In the genomic region with DNA sequence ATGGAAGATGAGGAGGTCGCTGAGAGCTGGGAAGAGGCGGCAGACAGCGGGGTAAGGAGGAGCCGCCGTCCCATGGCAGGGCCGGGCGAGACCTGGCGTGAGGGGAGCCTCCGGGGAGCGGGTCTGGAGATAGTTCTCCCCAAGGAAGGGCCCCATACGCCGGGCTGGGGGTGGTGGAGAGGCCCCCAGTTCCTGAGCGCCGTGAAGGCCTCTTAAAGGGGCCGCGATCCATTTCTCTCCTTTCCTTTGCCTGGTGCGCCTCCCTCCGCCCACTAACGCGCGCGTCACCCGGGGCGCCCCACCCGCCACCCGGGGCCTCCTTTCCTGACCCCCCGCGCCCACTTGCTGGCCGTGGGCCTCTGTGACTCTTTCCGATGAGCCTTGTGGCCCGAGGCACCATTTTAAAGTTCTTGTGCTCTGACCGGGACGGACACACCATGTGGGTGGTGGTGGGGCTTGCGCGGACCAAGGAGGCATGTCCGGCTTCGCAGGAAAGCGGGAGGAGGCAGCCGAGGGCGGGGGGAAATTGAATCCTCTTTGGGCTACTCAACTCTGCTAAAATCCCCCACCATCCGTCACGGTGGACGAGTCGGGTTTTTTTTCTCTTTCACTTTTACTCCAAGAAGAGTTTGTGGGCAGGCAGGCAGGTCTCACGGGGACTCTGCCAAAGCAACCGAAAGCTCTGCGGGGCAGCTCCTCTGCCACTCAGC, we compare ENCODE assay signal across 1 cellular context.
TF ChIP-seq lines count a peak whose summit lies in the region.

No MANE protein-coding gene starts in this region.

TF ChIP-seq in HepG2, 621 proteins besides CTCF, POLR2A, EP300 and RAD21 (continued from another document and continues in another):
- TF ChIP-seq, protein P1, sequence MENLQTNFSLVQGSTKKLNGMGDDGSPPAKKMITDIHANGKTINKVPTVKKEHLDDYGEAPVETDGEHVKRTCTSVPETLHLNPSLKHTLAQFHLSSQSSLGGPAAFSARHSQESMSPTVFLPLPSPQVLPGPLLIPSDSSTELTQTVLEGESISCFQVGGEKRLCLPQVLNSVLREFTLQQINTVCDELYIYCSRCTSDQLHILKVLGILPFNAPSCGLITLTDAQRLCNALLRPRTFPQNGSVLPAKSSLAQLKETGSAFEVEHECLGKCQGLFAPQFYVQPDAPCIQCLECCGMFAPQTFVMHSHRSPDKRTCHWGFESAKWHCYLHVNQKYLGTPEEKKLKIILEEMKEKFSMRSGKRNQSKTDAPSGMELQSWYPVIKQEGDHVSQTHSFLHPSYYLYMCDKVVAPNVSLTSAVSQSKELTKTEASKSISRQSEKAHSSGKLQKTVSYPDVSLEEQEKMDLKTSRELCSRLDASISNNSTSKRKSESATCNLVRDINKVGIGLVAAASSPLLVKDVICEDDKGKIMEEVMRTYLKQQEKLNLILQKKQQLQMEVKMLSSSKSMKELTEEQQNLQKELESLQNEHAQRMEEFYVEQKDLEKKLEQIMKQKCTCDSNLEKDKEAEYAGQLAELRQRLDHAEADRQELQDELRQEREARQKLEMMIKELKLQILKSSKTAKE (CRISPR knock-in tag; IDR thresholded peaks at IDR 0.05; ENCODE audit: borderline replicate concordance) = no peak
- TF ChIP-seq, protein P2, sequence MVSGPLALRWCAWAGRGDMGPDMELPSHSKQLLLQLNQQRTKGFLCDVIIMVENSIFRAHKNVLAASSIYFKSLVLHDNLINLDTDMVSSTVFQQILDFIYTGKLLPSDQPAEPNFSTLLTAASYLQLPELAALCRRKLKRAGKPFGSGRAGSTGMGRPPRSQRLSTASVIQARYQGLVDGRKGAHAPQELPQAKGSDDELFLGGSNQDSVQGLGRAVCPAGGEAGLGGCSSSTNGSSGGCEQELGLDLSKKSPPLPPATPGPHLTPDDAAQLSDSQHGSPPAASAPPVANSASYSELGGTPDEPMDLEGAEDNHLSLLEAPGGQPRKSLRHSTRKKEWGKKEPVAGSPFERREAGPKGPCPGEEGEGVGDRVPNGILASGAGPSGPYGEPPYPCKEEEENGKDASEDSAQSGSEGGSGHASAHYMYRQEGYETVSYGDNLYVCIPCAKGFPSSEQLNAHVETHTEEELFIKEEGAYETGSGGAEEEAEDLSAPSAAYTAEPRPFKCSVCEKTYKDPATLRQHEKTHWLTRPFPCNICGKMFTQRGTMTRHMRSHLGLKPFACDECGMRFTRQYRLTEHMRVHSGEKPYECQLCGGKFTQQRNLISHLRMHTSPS (CRISPR knock-in tag; IDR thresholded peaks at IDR 0.05; ENCODE audit: low read depth) = no peak
- TF ChIP-seq, protein P3, sequence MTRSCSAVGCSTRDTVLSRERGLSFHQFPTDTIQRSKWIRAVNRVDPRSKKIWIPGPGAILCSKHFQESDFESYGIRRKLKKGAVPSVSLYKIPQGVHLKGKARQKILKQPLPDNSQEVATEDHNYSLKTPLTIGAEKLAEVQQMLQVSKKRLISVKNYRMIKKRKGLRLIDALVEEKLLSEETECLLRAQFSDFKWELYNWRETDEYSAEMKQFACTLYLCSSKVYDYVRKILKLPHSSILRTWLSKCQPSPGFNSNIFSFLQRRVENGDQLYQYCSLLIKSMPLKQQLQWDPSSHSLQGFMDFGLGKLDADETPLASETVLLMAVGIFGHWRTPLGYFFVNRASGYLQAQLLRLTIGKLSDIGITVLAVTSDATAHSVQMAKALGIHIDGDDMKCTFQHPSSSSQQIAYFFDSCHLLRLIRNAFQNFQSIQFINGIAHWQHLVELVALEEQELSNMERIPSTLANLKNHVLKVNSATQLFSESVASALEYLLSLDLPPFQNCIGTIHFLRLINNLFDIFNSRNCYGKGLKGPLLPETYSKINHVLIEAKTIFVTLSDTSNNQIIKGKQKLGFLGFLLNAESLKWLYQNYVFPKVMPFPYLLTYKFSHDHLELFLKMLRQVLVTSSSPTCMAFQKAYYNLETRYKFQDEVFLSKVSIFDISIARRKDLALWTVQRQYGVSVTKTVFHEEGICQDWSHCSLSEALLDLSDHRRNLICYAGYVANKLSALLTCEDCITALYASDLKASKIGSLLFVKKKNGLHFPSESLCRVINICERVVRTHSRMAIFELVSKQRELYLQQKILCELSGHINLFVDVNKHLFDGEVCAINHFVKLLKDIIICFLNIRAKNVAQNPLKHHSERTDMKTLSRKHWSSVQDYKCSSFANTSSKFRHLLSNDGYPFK (CRISPR knock-in tag; IDR thresholded peaks at IDR 0.05; ENCODE audit: borderline replicate concordance) = peak; percentile 81; the same call in 1 of the 2 replicates
- TF ChIP-seq ZNF672 (CRISPR knock-in tag; IDR thresholded peaks at IDR 0.05) (no peak), RAD51 (IDR thresholded peaks at IDR 0.05; ENCODE audit: borderline replicate concordance) (no peak), ZBTB8A (CRISPR knock-in tag; IDR thresholded peaks at IDR 0.05; ENCODE audit: borderline replicate concordance, low read depth) (no peak), ZNF557 (CRISPR knock-in tag; IDR thresholded peaks at IDR 0.05) (peak; percentile 81; the same call in 1 of the 2 replicates), ZNF354B (CRISPR knock-in tag; IDR thresholded peaks at IDR 0.05) (no peak), ZNF235 (CRISPR knock-in tag; IDR thresholded peaks at IDR 0.05; ENCODE audit: borderline replicate concordance) (no peak), TCF12 (IDR thresholded peaks at IDR 0.05) (no peak), TCF12 (CRISPR knock-in tag; IDR thresholded peaks at IDR 0.05) (peak; percentile 61; the same call in 1 of the 2 replicates), ZKSCAN8 (CRISPR knock-in tag; IDR thresholded peaks at IDR 0.05; ENCODE audit: borderline replicate concordance) (peak; percentile 12; the same call in 1 of the 2 replicates), SIN3B (IDR thresholded peaks at IDR 0.05; ENCODE audit: low read length) (peak; percentile 58; the same call in 1 of the 2 replicates), KAT8 (CRISPR knock-in tag; IDR thresholded peaks at IDR 0.05) (peak; percentile 64; the same call in 1 of the 2 replicates), ZNF256 (CRISPR knock-in tag; conservative IDR thresholded peaks at IDR 0.05) (no peak), DPF2 (CRISPR knock-in tag; IDR thresholded peaks at IDR 0.05; ENCODE audit: borderline replicate concordance, low read depth) (no peak), GTF3A (CRISPR knock-in tag; conservative IDR thresholded peaks at IDR 0.05) (no peak), ZFY (CRISPR knock-in tag; IDR thresholded peaks at IDR 0.05) (peak; percentile 100)
- TF ChIP-seq, protein P4, sequence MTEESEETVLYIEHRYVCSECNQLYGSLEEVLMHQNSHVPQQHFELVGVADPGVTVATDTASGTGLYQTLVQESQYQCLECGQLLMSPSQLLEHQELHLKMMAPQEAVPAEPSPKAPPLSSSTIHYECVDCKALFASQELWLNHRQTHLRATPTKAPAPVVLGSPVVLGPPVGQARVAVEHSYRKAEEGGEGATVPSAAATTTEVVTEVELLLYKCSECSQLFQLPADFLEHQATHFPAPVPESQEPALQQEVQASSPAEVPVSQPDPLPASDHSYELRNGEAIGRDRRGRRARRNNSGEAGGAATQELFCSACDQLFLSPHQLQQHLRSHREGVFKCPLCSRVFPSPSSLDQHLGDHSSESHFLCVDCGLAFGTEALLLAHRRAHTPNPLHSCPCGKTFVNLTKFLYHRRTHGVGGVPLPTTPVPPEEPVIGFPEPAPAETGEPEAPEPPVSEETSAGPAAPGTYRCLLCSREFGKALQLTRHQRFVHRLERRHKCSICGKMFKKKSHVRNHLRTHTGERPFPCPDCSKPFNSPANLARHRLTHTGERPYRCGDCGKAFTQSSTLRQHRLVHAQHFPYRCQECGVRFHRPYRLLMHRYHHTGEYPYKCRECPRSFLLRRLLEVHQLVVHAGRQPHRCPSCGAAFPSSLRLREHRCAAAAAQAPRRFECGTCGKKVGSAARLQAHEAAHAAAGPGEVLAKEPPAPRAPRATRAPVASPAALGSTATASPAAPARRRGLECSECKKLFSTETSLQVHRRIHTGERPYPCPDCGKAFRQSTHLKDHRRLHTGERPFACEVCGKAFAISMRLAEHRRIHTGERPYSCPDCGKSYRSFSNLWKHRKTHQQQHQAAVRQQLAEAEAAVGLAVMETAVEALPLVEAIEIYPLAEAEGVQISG (CRISPR knock-in tag; IDR thresholded peaks at IDR 0.05) = peak; percentile 91
- TF ChIP-seq, protein P5, sequence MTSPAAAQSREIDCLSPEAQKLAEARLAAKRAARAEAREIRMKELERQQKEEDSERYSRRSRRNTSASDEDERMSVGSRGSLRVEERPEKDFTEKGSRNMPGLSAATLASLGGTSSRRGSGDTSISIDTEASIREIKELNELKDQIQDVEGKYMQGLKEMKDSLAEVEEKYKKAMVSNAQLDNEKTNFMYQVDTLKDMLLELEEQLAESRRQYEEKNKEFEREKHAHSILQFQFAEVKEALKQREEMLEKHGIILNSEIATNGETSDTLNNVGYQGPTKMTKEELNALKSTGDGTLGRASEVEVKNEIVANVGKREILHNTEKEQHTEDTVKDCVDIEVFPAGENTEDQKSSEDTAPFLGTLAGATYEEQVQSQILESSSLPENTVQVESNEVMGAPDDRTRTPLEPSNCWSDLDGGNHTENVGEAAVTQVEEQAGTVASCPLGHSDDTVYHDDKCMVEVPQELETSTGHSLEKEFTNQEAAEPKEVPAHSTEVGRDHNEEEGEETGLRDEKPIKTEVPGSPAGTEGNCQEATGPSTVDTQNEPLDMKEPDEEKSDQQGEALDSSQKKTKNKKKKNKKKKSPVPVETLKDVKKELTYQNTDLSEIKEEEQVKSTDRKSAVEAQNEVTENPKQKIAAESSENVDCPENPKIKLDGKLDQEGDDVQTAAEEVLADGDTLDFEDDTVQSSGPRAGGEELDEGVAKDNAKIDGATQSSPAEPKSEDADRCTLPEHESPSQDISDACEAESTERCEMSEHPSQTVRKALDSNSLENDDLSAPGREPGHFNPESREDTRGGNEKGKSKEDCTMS (CRISPR knock-in tag; conservative IDR thresholded peaks at IDR 0.05) = 0 out of 2 replicates have a peak, but pooled peaks have one; percentile 42
- TF ChIP-seq, protein P6, sequence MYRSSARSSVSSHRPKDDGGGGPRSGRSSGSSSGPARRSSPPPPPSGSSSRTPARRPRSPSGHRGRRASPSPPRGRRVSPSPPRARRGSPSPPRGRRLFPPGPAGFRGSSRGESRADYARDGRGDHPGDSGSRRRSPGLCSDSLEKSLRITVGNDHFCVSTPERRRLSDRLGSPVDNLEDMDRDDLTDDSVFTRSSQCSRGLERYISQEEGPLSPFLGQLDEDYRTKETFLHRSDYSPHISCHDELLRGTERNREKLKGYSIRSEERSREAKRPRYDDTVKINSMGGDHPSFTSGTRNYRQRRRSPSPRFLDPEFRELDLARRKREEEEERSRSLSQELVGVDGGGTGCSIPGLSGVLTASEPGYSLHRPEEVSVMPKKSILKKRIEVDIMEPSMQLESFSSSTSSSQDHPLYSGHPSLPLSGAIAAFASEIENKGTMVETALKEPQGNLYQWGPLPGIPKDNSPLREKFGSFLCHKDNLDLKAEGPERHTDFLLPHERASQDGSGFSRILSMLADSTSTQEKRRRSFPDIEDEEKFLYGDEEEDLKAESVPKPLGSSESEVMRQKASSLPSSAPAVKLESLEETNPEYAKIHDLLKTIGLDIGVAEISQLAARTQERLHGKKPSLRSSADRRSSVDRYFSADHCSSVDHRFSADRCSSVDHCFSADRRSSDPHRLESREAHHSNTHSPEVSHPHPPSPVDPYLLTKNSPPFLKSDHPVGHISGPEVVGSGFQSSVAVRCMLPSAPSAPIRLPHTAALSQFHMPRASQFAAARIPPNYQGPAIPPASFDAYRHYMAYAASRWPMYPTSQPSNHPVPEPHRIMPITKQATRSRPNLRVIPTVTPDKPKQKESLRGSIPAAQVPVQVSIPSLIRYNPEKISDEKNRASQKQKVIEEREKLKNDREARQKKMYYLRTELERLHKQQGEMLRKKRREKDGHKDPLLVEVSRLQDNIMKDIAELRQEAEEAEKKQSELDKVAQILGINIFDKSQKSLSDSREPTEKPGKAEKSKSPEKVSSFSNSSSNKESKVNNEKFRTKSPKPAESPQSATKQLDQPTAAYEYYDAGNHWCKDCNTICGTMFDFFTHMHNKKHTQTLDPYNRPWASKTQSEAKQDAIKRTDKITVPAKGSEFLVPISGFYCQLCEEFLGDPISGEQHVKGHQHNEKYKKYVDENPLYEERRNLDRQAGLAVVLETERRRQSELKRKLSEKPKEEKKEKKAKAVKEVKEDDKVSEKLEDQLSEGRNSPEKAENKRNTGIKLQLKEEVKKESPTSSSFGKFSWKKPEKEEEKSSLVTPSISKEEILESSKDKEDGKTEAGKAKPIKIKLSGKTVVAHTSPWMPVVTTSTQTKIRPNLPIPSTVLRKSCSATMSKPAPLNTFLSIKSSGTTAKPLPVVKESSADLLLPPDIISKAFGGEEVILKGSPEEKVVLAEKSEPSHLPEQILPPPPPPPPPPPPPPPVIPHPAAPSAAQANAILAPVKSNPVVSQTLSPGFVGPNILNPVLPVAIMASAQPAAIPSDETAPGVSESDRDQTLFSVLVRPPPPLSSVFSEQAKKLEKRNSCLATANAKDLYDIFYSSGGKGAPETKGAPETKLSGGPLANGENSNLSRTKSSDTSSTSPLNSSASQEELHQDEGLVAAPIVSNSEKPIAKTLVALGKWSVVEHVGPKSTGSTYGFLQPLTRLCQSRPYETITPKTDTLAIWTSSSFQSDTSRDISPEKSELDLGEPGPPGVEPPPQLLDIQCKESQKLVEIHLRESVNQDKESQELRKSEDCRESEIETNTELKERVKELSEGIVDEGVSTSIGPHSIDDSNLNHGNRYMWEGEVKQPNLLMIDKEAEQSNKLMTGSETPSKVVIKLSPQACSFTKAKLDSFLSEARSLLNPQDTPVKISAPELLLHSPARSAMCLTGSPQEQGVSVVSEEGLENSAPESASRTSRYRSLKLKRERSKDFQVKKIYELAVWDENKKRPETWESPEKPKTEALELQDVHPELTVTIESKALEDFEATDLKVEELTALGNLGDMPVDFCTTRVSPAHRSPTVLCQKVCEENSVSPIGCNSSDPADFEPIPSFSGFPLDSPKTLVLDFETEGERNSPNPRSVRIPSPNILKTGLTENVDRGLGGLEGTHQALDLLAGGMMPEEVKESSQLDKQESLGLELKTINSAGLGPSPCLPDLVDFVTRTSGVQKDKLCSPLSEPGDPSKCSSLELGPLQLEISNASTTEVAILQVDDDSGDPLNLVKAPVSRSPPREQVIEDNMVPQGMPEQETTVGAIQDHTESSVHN (CRISPR knock-in tag; IDR thresholded peaks at IDR 0.05) = no peak
- TF ChIP-seq, protein P7, sequence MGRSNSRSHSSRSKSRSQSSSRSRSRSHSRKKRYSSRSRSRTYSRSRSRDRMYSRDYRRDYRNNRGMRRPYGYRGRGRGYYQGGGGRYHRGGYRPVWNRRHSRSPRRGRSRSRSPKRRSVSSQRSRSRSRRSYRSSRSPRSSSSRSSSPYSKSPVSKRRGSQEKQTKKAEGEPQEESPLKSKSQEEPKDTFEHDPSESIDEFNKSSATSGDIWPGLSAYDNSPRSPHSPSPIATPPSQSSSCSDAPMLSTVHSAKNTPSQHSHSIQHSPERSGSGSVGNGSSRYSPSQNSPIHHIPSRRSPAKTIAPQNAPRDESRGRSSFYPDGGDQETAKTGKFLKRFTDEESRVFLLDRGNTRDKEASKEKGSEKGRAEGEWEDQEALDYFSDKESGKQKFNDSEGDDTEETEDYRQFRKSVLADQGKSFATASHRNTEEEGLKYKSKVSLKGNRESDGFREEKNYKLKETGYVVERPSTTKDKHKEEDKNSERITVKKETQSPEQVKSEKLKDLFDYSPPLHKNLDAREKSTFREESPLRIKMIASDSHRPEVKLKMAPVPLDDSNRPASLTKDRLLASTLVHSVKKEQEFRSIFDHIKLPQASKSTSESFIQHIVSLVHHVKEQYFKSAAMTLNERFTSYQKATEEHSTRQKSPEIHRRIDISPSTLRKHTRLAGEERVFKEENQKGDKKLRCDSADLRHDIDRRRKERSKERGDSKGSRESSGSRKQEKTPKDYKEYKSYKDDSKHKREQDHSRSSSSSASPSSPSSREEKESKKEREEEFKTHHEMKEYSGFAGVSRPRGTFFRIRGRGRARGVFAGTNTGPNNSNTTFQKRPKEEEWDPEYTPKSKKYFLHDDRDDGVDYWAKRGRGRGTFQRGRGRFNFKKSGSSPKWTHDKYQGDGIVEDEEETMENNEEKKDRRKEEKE (IDR thresholded peaks at IDR 0.05) = no peak
